In genomic region chr3:75258821-75259220, GRCh38 we compare ENCODE assay signal across 8 cellular contexts.
DNase-seq lines count a peak whose midpoint lies in the region; FAIRE-seq and TF ChIP-seq lines count a peak whose summit lies in the region.
"Not testable (repeated sequence)": the region's sequence is repeated elsewhere in the genome, so short reads cannot be mapped to it uniquely, and the experiment has no call there.

No MANE protein-coding gene starts in this region.

- not testable (repeated sequence) for H3K9me3 ChIP-seq in transverse colon

- not testable (repeated sequence) for TF ChIP-seq POLR2A in transverse colon (IDR thresholded peaks at IDR 0.05)

- H3K27me3 ChIP-seq in transverse colon = not testable (repeated sequence)

- intact Hi-C loops in transverse colon (cut with DNase I; ENCODE audit: low total_unique reads) = not testable (repeated sequence)

- FAIRE-seq in GM19239 (lab: Jason Lieb, UNC) = peak; percentile 82
- peak; percentile 89 for FAIRE-seq in endometrium (lab: Jason Lieb, UNC)

- 11 to 49% methylated on average over 1 of the region's 1 CpG for WGBS in transverse colon (ENCODE audit: low coverage in 1 of 2), 2 donors

- in situ Hi-C loops in Caki2 (cut with HindIII; ENCODE audit: low pct_unique_long_range_greater_than_20kb, low sequenced_read_pairs); transverse colon (cut with MboI; ENCODE audit: low pct_ligation_motif_present in 1 of 4, low pct_unique_long_range_greater_than_20kb in 1 of 4, low sequenced_read_pairs in 3 of 4): not testable (repeated sequence)

- peak; percentile 2 for DNase-seq in Caki2 (ENCODE audit: low read depth)
- not testable (repeated sequence) for DNase-seq in GM19239 (ENCODE audit: insufficient read length, low spot score); transverse colon
- peak; percentile 9 for DNase-seq in HT-29 (ENCODE audit: low spot score)
- peak; percentile 0 for DNase-seq in NCI-H2227 (lab: John Stamatoyannopoulos, UW; ENCODE audit: unreplicated experiment)
- DNase-seq in SW480 (ENCODE audit: low spot score) = peak; percentile 39
- DNase-seq in left kidney (ENCODE audit: low read depth, low spot score) = peak; percentile 22

- TF ChIP-seq EP300 in transverse colon (IDR thresholded peaks at IDR 0.05; ENCODE audit: low read depth) = not testable (repeated sequence)

- H3K27ac ChIP-seq in transverse colon = not testable (repeated sequence)

- not testable (repeated sequence) for H3K36me3 ChIP-seq in transverse colon

- H3K4me3 ChIP-seq in transverse colon = not testable (repeated sequence)

- not testable (repeated sequence) for H3K4me1 ChIP-seq in transverse colon

- peak; percentile 27 to 40 (median 31) for TF ChIP-seq CTCF in transverse colon (IDR thresholded peaks at IDR 0.05)
